Comparison of ENCODE assay signal across 1 cellular context in genomic region chr15:57521503-57521902, GRCh38.
TF ChIP-seq lines count a peak whose summit lies in the region.

No MANE protein-coding gene starts in this region.

TF ChIP-seq in HepG2, 621 proteins besides CTCF, POLR2A, EP300 and RAD21 (continued from another document):
- TF ChIP-seq, protein P1, sequence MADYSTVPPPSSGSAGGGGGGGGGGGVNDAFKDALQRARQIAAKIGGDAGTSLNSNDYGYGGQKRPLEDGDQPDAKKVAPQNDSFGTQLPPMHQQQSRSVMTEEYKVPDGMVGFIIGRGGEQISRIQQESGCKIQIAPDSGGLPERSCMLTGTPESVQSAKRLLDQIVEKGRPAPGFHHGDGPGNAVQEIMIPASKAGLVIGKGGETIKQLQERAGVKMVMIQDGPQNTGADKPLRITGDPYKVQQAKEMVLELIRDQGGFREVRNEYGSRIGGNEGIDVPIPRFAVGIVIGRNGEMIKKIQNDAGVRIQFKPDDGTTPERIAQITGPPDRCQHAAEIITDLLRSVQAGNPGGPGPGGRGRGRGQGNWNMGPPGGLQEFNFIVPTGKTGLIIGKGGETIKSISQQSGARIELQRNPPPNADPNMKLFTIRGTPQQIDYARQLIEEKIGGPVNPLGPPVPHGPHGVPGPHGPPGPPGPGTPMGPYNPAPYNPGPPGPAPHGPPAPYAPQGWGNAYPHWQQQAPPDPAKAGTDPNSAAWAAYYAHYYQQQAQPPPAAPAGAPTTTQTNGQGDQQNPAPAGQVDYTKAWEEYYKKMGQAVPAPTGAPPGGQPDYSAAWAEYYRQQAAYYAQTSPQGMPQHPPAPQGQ (CRISPR knock-in tag; IDR thresholded peaks at IDR 0.05; ENCODE audit: borderline replicate concordance), result no peak
- TF ChIP-seq, protein P2, sequence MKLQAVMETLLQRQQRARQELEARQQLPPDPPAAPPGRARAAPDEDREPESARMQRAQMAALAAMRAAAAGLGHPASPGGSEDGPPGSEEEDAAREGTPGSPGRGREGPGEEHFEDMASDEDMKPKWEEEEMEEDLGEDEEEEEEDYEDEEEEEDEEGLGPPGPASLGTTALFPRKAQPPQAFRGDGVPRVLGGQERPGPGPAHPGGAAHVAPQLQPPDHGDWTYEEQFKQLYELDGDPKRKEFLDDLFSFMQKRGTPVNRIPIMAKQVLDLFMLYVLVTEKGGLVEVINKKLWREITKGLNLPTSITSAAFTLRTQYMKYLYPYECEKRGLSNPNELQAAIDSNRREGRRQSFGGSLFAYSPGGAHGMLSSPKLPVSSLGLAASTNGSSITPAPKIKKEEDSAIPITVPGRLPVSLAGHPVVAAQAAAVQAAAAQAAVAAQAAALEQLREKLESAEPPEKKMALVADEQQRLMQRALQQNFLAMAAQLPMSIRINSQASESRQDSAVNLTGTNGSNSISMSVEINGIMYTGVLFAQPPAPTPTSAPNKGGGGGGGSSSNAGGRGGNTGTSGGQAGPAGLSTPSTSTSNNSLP (IDR thresholded peaks at IDR 0.05; ENCODE audit: low read depth, low read length), result no peak
- no peak for TF ChIP-seq CSRNP1 (CRISPR knock-in tag; IDR thresholded peaks at IDR 0.05)
- TF ChIP-seq SCMH1 (CRISPR knock-in tag; IDR thresholded peaks at IDR 0.05; ENCODE audit: borderline replicate concordance), result no peak
- TF ChIP-seq GABPA (IDR thresholded peaks at IDR 0.05; ENCODE audit: low read depth, low read length), result no peak
- no peak for TF ChIP-seq GABPA (CRISPR knock-in tag; IDR thresholded peaks at IDR 0.05; ENCODE audit: low read depth)
- TF ChIP-seq ZNF615 (CRISPR knock-in tag; IDR thresholded peaks at IDR 0.05; ENCODE audit: borderline replicate concordance), result no peak
- TF ChIP-seq, protein P3, sequence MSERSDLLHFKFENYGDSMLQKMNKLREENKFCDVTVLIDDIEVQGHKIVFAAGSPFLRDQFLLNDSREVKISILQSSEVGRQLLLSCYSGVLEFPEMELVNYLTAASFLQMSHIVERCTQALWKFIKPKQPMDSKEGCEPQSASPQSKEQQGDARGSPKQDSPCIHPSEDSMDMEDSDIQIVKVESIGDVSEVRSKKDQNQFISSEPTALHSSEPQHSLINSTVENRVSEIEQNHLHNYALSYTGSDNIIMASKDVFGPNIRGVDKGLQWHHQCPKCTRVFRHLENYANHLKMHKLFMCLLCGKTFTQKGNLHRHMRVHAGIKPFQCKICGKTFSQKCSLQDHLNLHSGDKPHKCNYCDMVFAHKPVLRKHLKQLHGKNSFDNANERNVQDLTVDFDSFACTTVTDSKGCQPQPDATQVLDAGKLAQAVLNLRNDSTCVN (CRISPR knock-in tag; IDR thresholded peaks at IDR 0.05; ENCODE audit: borderline replicate concordance), result no peak
- TF ChIP-seq ZMYM4 (CRISPR knock-in tag; IDR thresholded peaks at IDR 0.05), result no peak
- no peak for TF ChIP-seq ATRX (CRISPR knock-in tag; IDR thresholded peaks at IDR 0.05; ENCODE audit: borderline replicate concordance)
- TF ChIP-seq RNF2 (conservative IDR thresholded peaks at IDR 0.05; ENCODE audit: low read depth), result no peak
- no peak for TF ChIP-seq MLLT10 (CRISPR knock-in tag; IDR thresholded peaks at IDR 0.05)
- TF ChIP-seq STAT5B (CRISPR knock-in tag; IDR thresholded peaks at IDR 0.05), result no peak
- no peak for TF ChIP-seq RBFOX2 (IDR thresholded peaks at IDR 0.05; ENCODE audit: low read depth, low read length)
- TF ChIP-seq AHR (CRISPR knock-in tag; IDR thresholded peaks at IDR 0.05), result no peak
- no peak for TF ChIP-seq ZNF598 (CRISPR knock-in tag; IDR thresholded peaks at IDR 0.05; ENCODE audit: borderline replicate concordance)
